In the genomic region with DNA sequence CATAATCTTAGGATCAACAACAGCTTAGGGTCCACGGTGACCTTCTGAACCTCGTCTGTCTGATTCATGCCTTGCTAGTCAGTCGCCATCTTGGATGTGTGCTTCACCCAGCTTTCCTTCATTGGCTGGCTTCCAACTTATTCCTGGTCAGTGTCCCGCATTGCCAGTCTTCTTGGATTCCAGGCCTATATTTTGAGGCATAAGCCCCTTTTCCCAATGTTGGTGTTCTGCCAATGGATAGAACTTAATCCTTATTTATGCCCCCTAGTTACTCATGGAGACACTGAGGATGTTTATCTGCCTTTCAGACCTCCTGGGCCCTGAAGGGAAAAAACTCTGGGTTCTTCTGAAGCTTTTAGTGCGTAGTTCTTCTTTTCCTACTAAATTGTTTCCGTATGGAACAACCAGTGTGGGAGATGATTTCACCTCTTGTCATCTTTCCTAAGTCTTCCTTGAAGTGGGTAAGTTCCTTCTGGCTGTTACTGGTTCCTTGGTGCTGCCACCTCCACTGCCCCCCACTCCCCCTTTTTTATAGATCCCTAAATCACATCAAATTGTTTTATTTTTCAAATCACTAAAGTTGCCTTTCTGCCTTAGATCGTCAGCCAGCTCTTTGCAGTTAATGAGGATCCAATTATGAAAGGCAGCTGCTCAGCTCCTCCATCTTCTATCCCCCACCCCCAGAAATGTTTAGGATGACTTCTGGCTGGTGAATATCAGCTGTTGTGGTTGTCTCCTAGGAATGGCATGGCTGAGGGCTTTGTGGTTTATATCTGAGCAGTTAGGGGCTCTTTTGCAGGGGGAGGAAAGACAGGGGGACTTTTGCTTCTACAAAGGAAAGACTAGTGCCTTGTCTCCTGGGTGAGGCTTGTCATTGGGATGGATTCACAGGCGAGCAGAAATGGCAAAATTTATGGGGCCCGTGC, we compare ENCODE assay signal across 1 cellular context.
TF ChIP-seq lines count a peak whose summit lies in the region.

No MANE protein-coding gene starts in this region.

TF ChIP-seq in GM23338, 12 proteins besides CTCF, POLR2A, EP300 and RAD21 (continued from another document):
- TF ChIP-seq, protein P1, sequence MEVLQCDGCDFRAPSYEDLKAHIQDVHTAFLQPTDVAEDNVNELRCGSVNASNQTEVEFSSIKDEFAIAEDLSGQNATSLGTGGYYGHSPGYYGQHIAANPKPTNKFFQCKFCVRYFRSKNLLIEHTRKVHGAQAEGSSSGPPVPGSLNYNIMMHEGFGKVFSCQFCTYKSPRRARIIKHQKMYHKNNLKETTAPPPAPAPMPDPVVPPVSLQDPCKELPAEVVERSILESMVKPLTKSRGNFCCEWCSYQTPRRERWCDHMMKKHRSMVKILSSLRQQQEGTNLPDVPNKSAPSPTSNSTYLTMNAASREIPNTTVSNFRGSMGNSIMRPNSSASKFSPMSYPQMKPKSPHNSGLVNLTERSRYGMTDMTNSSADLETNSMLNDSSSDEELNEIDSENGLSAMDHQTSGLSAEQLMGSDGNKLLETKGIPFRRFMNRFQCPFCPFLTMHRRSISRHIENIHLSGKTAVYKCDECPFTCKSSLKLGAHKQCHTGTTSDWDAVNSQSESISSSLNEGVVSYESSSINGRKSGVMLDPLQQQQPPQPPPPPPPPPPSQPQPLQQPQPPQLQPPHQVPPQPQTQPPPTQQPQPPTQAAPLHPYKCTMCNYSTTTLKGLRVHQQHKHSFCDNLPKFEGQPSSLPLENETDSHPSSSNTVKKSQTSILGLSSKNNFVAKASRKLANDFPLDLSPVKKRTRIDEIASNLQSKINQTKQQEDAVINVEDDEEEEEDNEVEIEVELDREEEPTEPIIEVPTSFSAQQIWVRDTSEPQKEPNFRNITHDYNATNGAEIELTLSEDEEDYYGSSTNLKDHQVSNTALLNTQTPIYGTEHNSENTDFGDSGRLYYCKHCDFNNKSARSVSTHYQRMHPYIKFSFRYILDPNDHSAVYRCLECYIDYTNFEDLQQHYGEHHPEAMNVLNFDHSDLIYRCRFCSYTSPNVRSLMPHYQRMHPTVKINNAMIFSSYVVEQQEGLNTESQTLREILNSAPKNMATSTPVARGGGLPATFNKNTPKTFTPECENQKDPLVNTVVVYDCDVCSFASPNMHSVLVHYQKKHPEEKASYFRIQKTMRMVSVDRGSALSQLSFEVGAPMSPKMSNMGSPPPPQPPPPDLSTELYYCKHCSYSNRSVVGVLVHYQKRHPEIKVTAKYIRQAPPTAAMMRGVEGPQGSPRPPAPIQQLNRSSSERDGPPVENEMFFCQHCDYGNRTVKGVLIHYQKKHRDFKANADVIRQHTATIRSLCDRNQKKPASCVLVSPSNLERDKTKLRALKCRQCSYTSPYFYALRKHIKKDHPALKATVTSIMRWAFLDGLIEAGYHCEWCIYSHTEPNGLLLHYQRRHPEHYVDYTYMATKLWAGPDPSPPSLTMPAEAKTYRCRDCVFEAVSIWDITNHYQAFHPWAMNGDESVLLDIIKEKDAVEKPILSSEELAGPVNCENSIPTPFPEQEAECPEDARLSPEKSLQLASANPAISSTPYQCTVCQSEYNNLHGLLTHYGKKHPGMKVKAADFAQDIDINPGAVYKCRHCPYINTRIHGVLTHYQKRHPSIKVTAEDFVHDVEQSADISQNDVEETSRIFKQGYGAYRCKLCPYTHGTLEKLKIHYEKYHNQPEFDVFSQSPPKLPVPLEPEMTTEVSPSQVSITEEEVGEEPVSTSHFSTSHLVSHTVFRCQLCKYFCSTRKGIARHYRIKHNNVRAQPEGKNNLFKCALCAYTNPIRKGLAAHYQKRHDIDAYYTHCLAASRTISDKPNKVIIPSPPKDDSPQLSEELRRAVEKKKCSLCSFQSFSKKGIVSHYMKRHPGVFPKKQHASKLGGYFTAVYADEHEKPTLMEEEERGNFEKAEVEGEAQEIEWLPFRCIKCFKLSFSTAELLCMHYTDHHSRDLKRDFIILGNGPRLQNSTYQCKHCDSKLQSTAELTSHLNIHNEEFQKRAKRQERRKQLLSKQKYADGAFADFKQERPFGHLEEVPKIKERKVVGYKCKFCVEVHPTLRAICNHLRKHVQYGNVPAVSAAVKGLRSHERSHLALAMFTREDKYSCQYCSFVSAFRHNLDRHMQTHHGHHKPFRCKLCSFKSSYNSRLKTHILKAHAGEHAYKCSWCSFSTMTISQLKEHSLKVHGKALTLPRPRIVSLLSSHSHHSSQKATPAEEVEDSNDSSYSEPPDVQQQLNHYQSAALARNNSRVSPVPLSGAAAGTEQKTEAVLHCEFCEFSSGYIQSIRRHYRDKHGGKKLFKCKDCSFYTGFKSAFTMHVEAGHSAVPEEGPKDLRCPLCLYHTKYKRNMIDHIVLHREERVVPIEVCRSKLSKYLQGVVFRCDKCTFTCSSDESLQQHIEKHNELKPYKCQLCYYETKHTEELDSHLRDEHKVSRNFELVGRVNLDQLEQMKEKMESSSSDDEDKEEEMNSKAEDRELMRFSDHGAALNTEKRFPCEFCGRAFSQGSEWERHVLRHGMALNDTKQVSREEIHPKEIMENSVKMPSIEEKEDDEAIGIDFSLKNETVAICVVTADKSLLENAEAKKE (CRISPR knock-in tag; IDR thresholded peaks at IDR 0.05), result no peak
- TF ChIP-seq ZNF114 (CRISPR knock-in tag; IDR thresholded peaks at IDR 0.05), result no peak
- TF ChIP-seq, protein P2, sequence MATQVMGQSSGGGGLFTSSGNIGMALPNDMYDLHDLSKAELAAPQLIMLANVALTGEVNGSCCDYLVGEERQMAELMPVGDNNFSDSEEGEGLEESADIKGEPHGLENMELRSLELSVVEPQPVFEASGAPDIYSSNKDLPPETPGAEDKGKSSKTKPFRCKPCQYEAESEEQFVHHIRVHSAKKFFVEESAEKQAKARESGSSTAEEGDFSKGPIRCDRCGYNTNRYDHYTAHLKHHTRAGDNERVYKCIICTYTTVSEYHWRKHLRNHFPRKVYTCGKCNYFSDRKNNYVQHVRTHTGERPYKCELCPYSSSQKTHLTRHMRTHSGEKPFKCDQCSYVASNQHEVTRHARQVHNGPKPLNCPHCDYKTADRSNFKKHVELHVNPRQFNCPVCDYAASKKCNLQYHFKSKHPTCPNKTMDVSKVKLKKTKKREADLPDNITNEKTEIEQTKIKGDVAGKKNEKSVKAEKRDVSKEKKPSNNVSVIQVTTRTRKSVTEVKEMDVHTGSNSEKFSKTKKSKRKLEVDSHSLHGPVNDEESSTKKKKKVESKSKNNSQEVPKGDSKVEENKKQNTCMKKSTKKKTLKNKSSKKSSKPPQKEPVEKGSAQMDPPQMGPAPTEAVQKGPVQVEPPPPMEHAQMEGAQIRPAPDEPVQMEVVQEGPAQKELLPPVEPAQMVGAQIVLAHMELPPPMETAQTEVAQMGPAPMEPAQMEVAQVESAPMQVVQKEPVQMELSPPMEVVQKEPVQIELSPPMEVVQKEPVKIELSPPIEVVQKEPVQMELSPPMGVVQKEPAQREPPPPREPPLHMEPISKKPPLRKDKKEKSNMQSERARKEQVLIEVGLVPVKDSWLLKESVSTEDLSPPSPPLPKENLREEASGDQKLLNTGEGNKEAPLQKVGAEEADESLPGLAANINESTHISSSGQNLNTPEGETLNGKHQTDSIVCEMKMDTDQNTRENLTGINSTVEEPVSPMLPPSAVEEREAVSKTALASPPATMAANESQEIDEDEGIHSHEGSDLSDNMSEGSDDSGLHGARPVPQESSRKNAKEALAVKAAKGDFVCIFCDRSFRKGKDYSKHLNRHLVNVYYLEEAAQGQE (IDR thresholded peaks at IDR 0.05; ENCODE audit: unreplicated experiment), result no peak
- TF ChIP-seq NANOG (IDR thresholded peaks at IDR 0.05; ENCODE audit: borderline replicate concordance), result no peak
- TF ChIP-seq JUNB (IDR thresholded peaks at IDR 0.05; ENCODE audit: unreplicated experiment), result no peak
- TF ChIP-seq ZNF331 (CRISPR knock-in tag; IDR thresholded peaks at IDR 0.05; ENCODE audit: low read depth), result no peak
- TF ChIP-seq CREB1 (CRISPR knock-in tag; IDR thresholded peaks at IDR 0.05; ENCODE audit: low read depth), result no peak
- no peak for TF ChIP-seq STAT1 (IDR thresholded peaks at IDR 0.05; ENCODE audit: unreplicated experiment)
- no peak for TF ChIP-seq EZH2 (IDR thresholded peaks at IDR 0.05; ENCODE audit: low read depth, unreplicated experiment)
- TF ChIP-seq, protein P3, sequence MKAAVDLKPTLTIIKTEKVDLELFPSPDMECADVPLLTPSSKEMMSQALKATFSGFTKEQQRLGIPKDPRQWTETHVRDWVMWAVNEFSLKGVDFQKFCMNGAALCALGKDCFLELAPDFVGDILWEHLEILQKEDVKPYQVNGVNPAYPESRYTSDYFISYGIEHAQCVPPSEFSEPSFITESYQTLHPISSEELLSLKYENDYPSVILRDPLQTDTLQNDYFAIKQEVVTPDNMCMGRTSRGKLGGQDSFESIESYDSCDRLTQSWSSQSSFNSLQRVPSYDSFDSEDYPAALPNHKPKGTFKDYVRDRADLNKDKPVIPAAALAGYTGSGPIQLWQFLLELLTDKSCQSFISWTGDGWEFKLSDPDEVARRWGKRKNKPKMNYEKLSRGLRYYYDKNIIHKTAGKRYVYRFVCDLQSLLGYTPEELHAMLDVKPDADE (IDR thresholded peaks at IDR 0.05), result no peak
- no peak for TF ChIP-seq POLR2AphosphoS5 (IDR thresholded peaks at IDR 0.05; ENCODE audit: low read depth)
